17 cellular contexts compared by ENCODE assay signal in genomic region chr3:194382196-194382891, GRCh38. TPM values are rescaled to one million over a fixed set of nuclear protein-coding genes. Genes with fewer than 3 reads are reported as not detected.
DNase-seq lines count a peak whose midpoint lies in the region; ATAC-seq and TF ChIP-seq lines count a peak whose summit lies in the region.
"Had no signal": no experiment of that assay in that cellular context is flagged by ENCODE, and none has a peak within 500 bp of the region (broad histone marks: within the 10 kb centered on the region; RNA-seq: fewer than 3 reads in every experiment).

No MANE protein-coding gene starts in this region.

- H3K4me3 ChIP-seq in HUES48 (ENCODE audit: low read depth, low read length), result no peak overlapping the region
- H3K4me3 ChIP-seq in endodermal cell (ENCODE audit: low read length), result no peak overlapping the region
- H3K4me3 ChIP-seq in tibial artery, result no peak overlapping the region

- no peak overlapping the region for H3K4me3 Mint-ChIP-seq in endodermal cell
- H3K4me3 Mint-ChIP-seq in activated T-helper 17 cell treated with anti-CD3 and anti-CD28 coated beads, Interleukin-2, amount 50 U/mL, for 72 hours, result no peak overlapping the region

- peaks cover 52% of the 10 kb centered on the region for H3K27me3 Mint-ChIP-seq in endodermal cell (ENCODE audit: insufficient read depth)
- H3K27me3 Mint-ChIP-seq in activated T-helper 17 cell treated with anti-CD3 and anti-CD28 coated beads, Interleukin-2, amount 50 U/mL, for 72 hours, result peaks cover 3% of the 10 kb centered on the region

- no peaks in the 10 kb centered on the region for H3K27me3 ChIP-seq in HUES48 (ENCODE audit: control insufficient read depth, insufficient read depth, low read length)
- H3K27me3 ChIP-seq in endodermal cell (ENCODE audit: control insufficient read depth, insufficient read depth, low read length, poor library complexity, severe bottlenecking), result peaks cover 41% of the 10 kb centered on the region
- H3K27me3 ChIP-seq in tibial artery, result peaks cover 0 to 51% of the 10 kb centered on the region in 2 donors

- intact Hi-C loops in tibial artery (cut with DNase I; ENCODE audit: low total_unique reads), result no loop called here

- peaks cover 16% of the 10 kb centered on the region; the same call in 1 of the 2 replicates for H3K4me1 ChIP-seq in HUES48 (ENCODE audit: control insufficient read depth, insufficient read depth, low read length)
- peaks cover 19% of the 10 kb centered on the region for H3K4me1 ChIP-seq in endodermal cell (ENCODE audit: control insufficient read depth, insufficient read depth, low read length)
- no peaks in the 10 kb centered on the region for H3K4me1 ChIP-seq in tibial artery

- ATAC-seq in activated T-helper 17 cell treated with anti-CD3 and anti-CD28 coated beads, Interleukin-2, amount 50 U/mL, for 72 hours (replicated peaks), result no peak

- no peak overlapping the region for H3K27ac Mint-ChIP-seq in endodermal cell
- H3K27ac Mint-ChIP-seq in activated T-helper 17 cell treated with anti-CD3 and anti-CD28 coated beads, Interleukin-2, amount 50 U/mL, for 72 hours, result no peak overlapping the region

- H3K27ac ChIP-seq in HUES48 (ENCODE audit: low read depth, low read length), result peak overlapping the region; percentile 42
- H3K27ac ChIP-seq in endodermal cell (ENCODE audit: low read depth, low read length), result no peak overlapping the region
- H3K27ac ChIP-seq in tibial artery, result no peak overlapping the region
- H3K27ac ChIP-seq: C4-2B, HL-60 had no signal

- 87 to 92% methylated on average over 19 to 20 of the region's 20 CpGs for WGBS in endodermal cell (ENCODE audit: insufficient coverage in 1 of 2, insufficient read length in 1 of 2), 2 experiments

- H3K36me3 Mint-ChIP-seq in endodermal cell (ENCODE audit: low read depth), result no peaks in the 10 kb centered on the region
- H3K36me3 Mint-ChIP-seq in activated T-helper 17 cell treated with anti-CD3 and anti-CD28 coated beads, Interleukin-2, amount 50 U/mL, for 72 hours (ENCODE audit: low read depth), result no peaks in the 10 kb centered on the region

- peak; percentile 41 for DNase-seq in activated effector memory CD4-positive, alpha-beta T cell treated with anti-CD3 and anti-CD28 coated beads, Interleukin-2, amount 50 U/mL, for 16 hours
- DNase-seq in activated effector memory CD4-positive, alpha-beta T cell treated with Interleukin-2 at 50 U/mL for 16 hours, result no peak
- DNase-seq in endodermal cell (peak; percentile 53), tibial artery (peak; percentile 9 to 31)
- DNase-seq in stimulated activated naive CD4-positive, alpha-beta T cell treated with Interleukin-2 at 50 U/mL for 16 hours (lab: John Stamatoyannopoulos, UW), result no peak
- DNase-seq in activated CD4-positive, CD25-positive, alpha-beta regulatory T cell treated with anti-CD3 and anti-CD28 coated beads, Interleukin-2, amount 50 U/mL, for 72 hours, result no peak
- DNase-seq: DND-41, NCI-H1436 treated with DMSO at 0.1 percent for 48 hours, NCI-H2171 treated with DMSO at 0.1 percent for 48 hours, NCI-H82 had no signal

- H3K36me3 ChIP-seq in HUES48 (ENCODE audit: control insufficient read depth, insufficient read depth, low read length), result no peaks in the 10 kb centered on the region
- no peaks in the 10 kb centered on the region for H3K36me3 ChIP-seq in endodermal cell (ENCODE audit: control insufficient read depth, insufficient read depth, low read length)
- no peaks in the 10 kb centered on the region for H3K36me3 ChIP-seq in tibial artery

- H3K4me1 Mint-ChIP-seq in endodermal cell, result peaks cover 30% of the 10 kb centered on the region
- H3K4me1 Mint-ChIP-seq in activated T-helper 17 cell treated with anti-CD3 and anti-CD28 coated beads, Interleukin-2, amount 50 U/mL, for 72 hours, result no peaks in the 10 kb centered on the region

- H3K9me3 ChIP-seq in HUES48 (ENCODE audit: control insufficient read depth, insufficient read depth, low read length) (no peaks in the 10 kb centered on the region), endodermal cell (ENCODE audit: control insufficient read depth, low read length) (no peaks in the 10 kb centered on the region), tibial artery (no peaks in the 10 kb centered on the region)

- TF ChIP-seq CTCF in endodermal cell (conservative IDR thresholded peaks at IDR 0.05), result no peak
- TF ChIP-seq CTCF in tibial artery (IDR thresholded peaks at IDR 0.05), result no peak

- H3K9me3 Mint-ChIP-seq in endodermal cell, result no peaks in the 10 kb centered on the region
- no peaks in the 10 kb centered on the region for H3K9me3 Mint-ChIP-seq in activated T-helper 17 cell treated with anti-CD3 and anti-CD28 coated beads, Interleukin-2, amount 50 U/mL, for 72 hours

- H3K9ac ChIP-seq in HUES48 (ENCODE audit: low read depth, low read length) (no peak overlapping the region), endodermal cell (ENCODE audit: extremely low read depth, low read length, poor library complexity, severe bottlenecking) (no peak overlapping the region)

RNA-seq across cellular contexts. Expression of gene LRRC15, which starts 12.8 kb away (rescaled TPM):
- total RNA-seq in endodermal cell, result under 1 TPM in 1 of 2 donors, not detected in 1; 0.11 TPM
- 0.07 TPM for polyA plus RNA-seq in endodermal cell (2013, experiment 1 of 2)
- 0.25 TPM for polyA plus RNA-seq in endodermal cell (2013, experiment 2 of 2)
- total RNA-seq in activated T-helper 17 cell treated with anti-CD3 and anti-CD28 coated beads, Interleukin-2, amount 50 U/mL, for 72 hours, result not detected
- total RNA-seq: NCI-H460 had no signal

RNA-seq across cellular contexts. Expression of gene GP5, which starts 16.7 kb away (rescaled TPM):
- under 1 TPM; 0.09 to 0.13 TPM for total RNA-seq in endodermal cell
- polyA plus RNA-seq in endodermal cell (2013, experiment 1 of 2), result 0.07 TPM
- 0.08 TPM for polyA plus RNA-seq in endodermal cell (2013, experiment 2 of 2)
- total RNA-seq in activated T-helper 17 cell treated with anti-CD3 and anti-CD28 coated beads, Interleukin-2, amount 50 U/mL, for 72 hours, result 1 to 10 TPM; 1.4 TPM
- total RNA-seq: NCI-H460, PC-3 had no signal

RNA-seq across cellular contexts. Expression of gene CPN2, which starts 31.2 kb away (rescaled TPM):
- total RNA-seq in endodermal cell, result under 1 TPM in 1 of 2 donors, not detected in 1; 0.22 TPM
- 0.11 TPM for polyA plus RNA-seq in endodermal cell (2013, experiment 1 of 2)
- polyA plus RNA-seq in endodermal cell (2013, experiment 2 of 2), result not detected
- not detected for total RNA-seq in activated T-helper 17 cell treated with anti-CD3 and anti-CD28 coated beads, Interleukin-2, amount 50 U/mL, for 72 hours
- total RNA-seq: A172, NCI-H460 had no signal

Comparison
In these comparisons a context has a peak if more than half of its experiments do, and no peak if none do; other contexts are left out.
1. DNase-seq: peak in activated effector memory CD4-positive, alpha-beta T cell treated with anti-CD3 and anti-CD28 coated beads, Interleukin-2, amount 50 U/mL, for 16 hours (single experiment), endodermal cell (single experiment) and tibial artery (2 of 2); none in activated effector memory CD4-positive, alpha-beta T cell treated with Interleukin-2 at 50 U/mL for 16 hours (single experiment), stimulated activated naive CD4-positive, alpha-beta T cell treated with Interleukin-2 at 50 U/mL for 16 hours (single experiment) and activated CD4-positive, CD25-positive, alpha-beta regulatory T cell treated with anti-CD3 and anti-CD28 coated beads, Interleukin-2, amount 50 U/mL, for 72 hours (single experiment).